ENCODE assay signal across 16 cellular contexts in genomic region chr13:37173214-37173613, GRCh38.
A peak's percentile ranks its signal among the peaks of the same experiment; 100 is the strongest.
DNase-seq lines count a peak whose midpoint lies in the region; TF ChIP-seq lines count a peak whose summit lies in the region.
"Had no signal": no experiment of that assay in that cellular context is flagged by ENCODE, and none has a peak within 500 bp of the region (broad histone marks: within the 10 kb centered on the region; RNA-seq: fewer than 3 reads in every experiment).

No MANE protein-coding gene starts in this region.

- peak overlapping the region in 1 of 2 experiments; percentile 88; a peak in 3 of 4 replicates for H3K27ac ChIP-seq in SK-N-SH (ENCODE audit: low read depth in 2 of 2, low read length in 1 of 2)
- peak overlapping the region; percentile 64 for H3K27ac ChIP-seq in fibroblast of lung (ENCODE audit: insufficient read depth, low read length)
- H3K27ac ChIP-seq in PC-9, result no peak overlapping the region
- H3K27ac ChIP-seq: neural progenitor cell, right atrium auricular region, thoracic aorta had no signal

- WGBS in SK-N-SH (ENCODE audit: low lambda C conversion rate), result 10% methylated on average over 3 of the region's 3 CpGs

- TF ChIP-seq RAD21 in SK-N-SH (IDR thresholded peaks at IDR 0.05; ENCODE audit: low read length), result no peak

- H4K20me1 ChIP-seq in SK-N-SH (ENCODE audit: insufficient read depth) (no peaks in the 10 kb centered on the region), fibroblast of lung (ENCODE audit: control insufficient read depth, extremely low read depth, insufficient read depth, low read length) (no peaks in the 10 kb centered on the region), PC-9 (ENCODE audit: insufficient read depth) (no peaks in the 10 kb centered on the region)

- H3K9me2 ChIP-seq in SK-N-SH, result no peaks in the 10 kb centered on the region
- H3K9me2 ChIP-seq in PC-9 (ENCODE audit: insufficient read depth), result no peaks in the 10 kb centered on the region

- intact Hi-C loops in PC-9 (cut with micrococcal nuclease; ENCODE audit: unreplicated experiment), result no loop called here

- 0 out of 2 replicates have a peak overlapping the region, but pooled peaks have one; percentile 30 for H3K4me2 ChIP-seq in SK-N-SH
- H3K4me2 ChIP-seq in fibroblast of lung (ENCODE audit: extremely low read depth, insufficient read depth, low read length), result peak overlapping the region; percentile 37
- H3K4me2 ChIP-seq in PC-9, result no peak overlapping the region
- H3K4me2 ChIP-seq: neural progenitor cell had no signal

- CTCF ChIA-PET in SK-N-SH (lab: Yijun Ruan, JAX), result no interaction called here
- CTCF ChIA-PET in PC-9 (lab: Charles Lee), result no interaction called here

- H3K9me3 ChIP-seq in SK-N-SH (no peaks in the 10 kb centered on the region), fibroblast of lung (ENCODE audit: control insufficient read depth, insufficient read depth, low read depth, low read length) (no peaks in the 10 kb centered on the region), PC-9 (ENCODE audit: insufficient read depth, low read depth) (no peaks in the 10 kb centered on the region)
- H3K9me3 ChIP-seq: right atrium auricular region, thoracic aorta had no signal

- peak; percentile 19; the same call in 1 of the 2 replicates for TF ChIP-seq CTCF in SK-N-SH (IDR thresholded peaks at IDR 0.05)
- peak in 1 of 2 donors; percentile 7 for TF ChIP-seq CTCF in fibroblast of lung (conservative IDR thresholded peaks at IDR 0.05 in 1 of 2, IDR thresholded peaks at IDR 0.05 in 1 of 2; ENCODE audit: low read depth in 1 of 2, low read length in 2 of 2)
- no peak for TF ChIP-seq CTCF in PC-9 (conservative IDR thresholded peaks at IDR 0.05)

- H3K4me1 ChIP-seq in SK-N-SH (ENCODE audit: control insufficient read depth in 1 of 2, insufficient read depth in 2 of 2, low read depth in 1 of 2, low read length in 1 of 2), result peaks cover 0 to 13% of the 10 kb centered on the region in 2 experiments; a peak in 3 of 4 replicates
- peaks cover 10% of the 10 kb centered on the region for H3K4me1 ChIP-seq in fibroblast of lung (ENCODE audit: control insufficient read depth, extremely low read depth, insufficient read depth, low read length)
- H3K4me1 ChIP-seq in PC-9 (replicated peaks; ENCODE audit: insufficient read depth), result no peaks in the 10 kb centered on the region
- H3K4me1 ChIP-seq: neural progenitor cell, right atrium auricular region had no signal

- peak overlapping the region; percentile 39; the same call in 1 of the 2 replicates for H3K9ac ChIP-seq in SK-N-SH
- no peak overlapping the region for H3K9ac ChIP-seq in fibroblast of lung (ENCODE audit: insufficient read depth, low read length)
- H3K9ac ChIP-seq: neural progenitor cell had no signal

- H3K79me2 ChIP-seq in SK-N-SH (ENCODE audit: insufficient read depth) (no peaks in the 10 kb centered on the region), fibroblast of lung (ENCODE audit: control insufficient read depth, insufficient read depth, low read length) (no peaks in the 10 kb centered on the region), PC-9 (ENCODE audit: low read depth) (no peaks in the 10 kb centered on the region)

- no peaks in the 10 kb centered on the region for H3K36me3 ChIP-seq in SK-N-SH (replicated peaks in 1 of 2; ENCODE audit: control insufficient read depth in 1 of 2, insufficient read depth in 2 of 2, low read length in 1 of 2)
- H3K36me3 ChIP-seq in fibroblast of lung (ENCODE audit: control insufficient read depth, insufficient read depth, low read length), result no peaks in the 10 kb centered on the region
- no peaks in the 10 kb centered on the region for H3K36me3 ChIP-seq in PC-9 (ENCODE audit: low read depth)
- H3K36me3 ChIP-seq: neural progenitor cell, right atrium auricular region, thoracic aorta had no signal

- H3F3A ChIP-seq in SK-N-SH (replicated peaks; ENCODE audit: insufficient read depth) (peaks cover 25% of the 10 kb centered on the region), PC-9 (ENCODE audit: insufficient read depth, low read depth) (no peaks in the 10 kb centered on the region)

- H2AFZ ChIP-seq in SK-N-SH (ENCODE audit: low read depth) (no peak overlapping the region), fibroblast of lung (ENCODE audit: low read length) (no peak overlapping the region), PC-9 (no peak overlapping the region)
- H2AFZ ChIP-seq: neural progenitor cell had no signal

- H3K4me3 ChIP-seq in SK-N-SH (ENCODE audit: low read depth in 2 of 2, low read length in 1 of 2) (no peak overlapping the region), fibroblast of lung (replicated peaks in 1 of 4; ENCODE audit: control extremely low read depth in 1 of 4, insufficient read depth in 1 of 4, low read depth in 3 of 4, low read length in 4 of 4) (no peak overlapping the region), skeletal muscle cell (ENCODE audit: low read depth, low read length) (no peak overlapping the region), PC-9 (no peak overlapping the region)
- H3K4me3 ChIP-seq: neural progenitor cell, right atrium auricular region, thoracic aorta had no signal

- H3K27me3 ChIP-seq in SK-N-SH (ENCODE audit: insufficient read depth) (no peaks in the 10 kb centered on the region), fibroblast of lung (ENCODE audit: control insufficient read depth, insufficient read depth, low read length) (no peaks in the 10 kb centered on the region), PC-9 (ENCODE audit: insufficient read depth, low read depth) (no peaks in the 10 kb centered on the region)
- H3K27me3 ChIP-seq: neural progenitor cell, right atrium auricular region had no signal

- peak; percentile 75 for DNase-seq in GM04504 (ENCODE audit: low read depth)
- DNase-seq in SK-N-SH, result no peak
- peak; percentile 78 to 92 for DNase-seq in fibroblast of lung (ENCODE audit: low read depth in 2 of 2)
- DNase-seq in skeletal muscle cell (ENCODE audit: low read depth), result peak; percentile 78
- no peak for DNase-seq in NOMO-1 treated with DMSO at 0.1 percent for 48 hours (lab: John Stamatoyannopoulos, UW; ENCODE audit: unreplicated experiment)
- DNase-seq in OCI-M2 (lab: John Stamatoyannopoulos, UW; ENCODE audit: unreplicated experiment), result no peak
- no peak for DNase-seq in PC-9
- DNase-seq: CD8-positive, alpha-beta T cell; effector CD4-positive, alpha-beta T cell; mammary epithelial cell; NCI-H748 treated with DMSO at 0.1 percent for 48 hours; stimulated activated CD4-positive, alpha-beta T cell treated with anti-CD3 and anti-CD28 coated beads, Interleukin-1b, Interleukin-23, amount 100 ng/mL, for 48 hours; T-helper 17 cell had no signal

- TF ChIP-seq EP300 in SK-N-SH (IDR thresholded peaks at IDR 0.05; ENCODE audit: borderline replicate concordance in 1 of 2, low read depth in 1 of 2, low read length in 1 of 2), result peak in 1 of 2 experiments; percentile 14; a peak in 1 of 4 replicates

- POLR2A ChIA-PET in SK-N-SH (lab: Yijun Ruan, JAX) (no interaction called here), PC-9 (lab: Charles Lee; ENCODE audit: unreplicated experiment) (no interaction called here)

- no TSS peak for BruUV-seq in PC-9 (replicated peaks; lab: Mats Ljungman, UMichigan)

TF ChIP-seq in SK-N-SH, 30 proteins besides CTCF, POLR2A, EP300 and RAD21:
- TF ChIP-seq TCF12 (IDR thresholded peaks at IDR 0.05) (peak; percentile 85), PBX3 (IDR thresholded peaks at IDR 0.05) (peak; percentile 36), GATA2 (CRISPR knock-in tag; IDR thresholded peaks at IDR 0.05) (no peak), RFX5 (IDR thresholded peaks at IDR 0.05; ENCODE audit: low read length) (no peak), NRF1 (IDR thresholded peaks at IDR 0.05; ENCODE audit: low read depth, low read length) (no peak), SMC3 (IDR thresholded peaks at IDR 0.05; ENCODE audit: low read depth, low read length) (no peak), FOSL2 (IDR thresholded peaks at IDR 0.05; ENCODE audit: borderline replicate concordance, low read depth) (peak; percentile 12; the same call in 1 of the 2 replicates), JUND (IDR thresholded peaks at IDR 0.05) (0 out of 2 replicates have a peak, but pooled peaks have one; percentile 16)

Comparison
In these comparisons a context has a peak if more than half of its experiments do, and no peak if none do; other contexts are left out.
1. DNase-seq: peak in GM04504 (single experiment), fibroblast of lung (2 of 2) and skeletal muscle cell (single experiment); none in SK-N-SH (single experiment), NOMO-1 treated with DMSO at 0.1 percent for 48 hours (single experiment), OCI-M2 (single experiment) and PC-9 (0 of 2).